19 cellular contexts compared by ENCODE assay signal in genomic region chr6:126027601-126028000, GRCh38. TPM values are rescaled to one million over a fixed set of nuclear protein-coding genes. Genes with fewer than 3 reads are reported as not detected.
A peak's percentile ranks its signal among the peaks of the same experiment; 100 is the strongest.
DNase-seq lines count a peak whose midpoint lies in the region; ATAC-seq, FAIRE-seq and TF ChIP-seq lines count a peak whose summit lies in the region.
"Had no signal": no experiment of that assay in that cellular context is flagged by ENCODE, and none has a peak within 500 bp of the region (broad histone marks: within the 10 kb centered on the region; RNA-seq: fewer than 3 reads in every experiment).

No MANE protein-coding gene starts in this region.

- peak overlapping the region; percentile 35 for H3K4me2 ChIP-seq in Karpas-422 (ENCODE audit: low read depth, low read length, poor library complexity, severe bottlenecking)
- H3K4me2 ChIP-seq: A549 had no signal

- TF ChIP-seq CTCF in upper lobe of left lung (IDR thresholded peaks at IDR 0.05): no peak
- TF ChIP-seq CTCF in GM13976 (IDR thresholded peaks at IDR 0.05; ENCODE audit: borderline replicate concordance, control extremely low read depth, extremely low read depth, insufficient read depth, missing control alignments): no peak
- no peak for TF ChIP-seq CTCF in WERI-Rb-1 (IDR thresholded peaks at IDR 0.05; ENCODE audit: low read depth, low read length)

- H3K9me3 ChIP-seq in Karpas-422 (ENCODE audit: low read length): no peaks in the 10 kb centered on the region
- H3K9me3 ChIP-seq in upper lobe of left lung: no peaks in the 10 kb centered on the region
- H3K9me3 ChIP-seq in WERI-Rb-1 (ENCODE audit: severe bottlenecking): no peaks in the 10 kb centered on the region
- H3K9me3 ChIP-seq: A549, SJCRH30 had no signal

- DNase-seq in Karpas-422 (no peak), iris pigment epithelial cell (ENCODE audit: low read depth) (peak; percentile 57), upper lobe of left lung (no peak), GM13976 (ENCODE audit: low spot score) (no peak), WERI-Rb-1 (no peak)
- DNase-seq: H9, NCI-H1417 treated with DMSO at 0.1 percent for 48 hours, NCI-H1930, NCI-H2171, NCI-H446 treated with DMSO at 0.1 percent for 48 hours, NCI-H748 treated with DMSO at 0.1 percent for 48 hours, OCI-M1, SJCRH30 had no signal

- H3K36me3 ChIP-seq in Karpas-422 (ENCODE audit: insufficient read depth, low read length): peaks cover 65% of the 10 kb centered on the region
- peaks cover 1 to 27% (median 10%) of the 10 kb centered on the region in 4 donors for H3K36me3 ChIP-seq in upper lobe of left lung
- H3K36me3 ChIP-seq in WERI-Rb-1: peaks cover 17% of the 10 kb centered on the region
- H3K36me3 ChIP-seq: SJCRH30 had no signal

- H2AFZ ChIP-seq in Karpas-422 (ENCODE audit: low read length): no peak overlapping the region

- no peak overlapping the region for H3K9ac ChIP-seq in Karpas-422 (ENCODE audit: low read length)

- no peak for TF ChIP-seq POLR2A in upper lobe of left lung (IDR thresholded peaks at IDR 0.05)

- no peak overlapping the region; the same call in 1 of the 2 replicates for H3K27ac ChIP-seq in Karpas-422 (ENCODE audit: low read length)
- H3K27ac ChIP-seq in upper lobe of left lung: no peak overlapping the region
- H3K27ac ChIP-seq in WERI-Rb-1: no peak overlapping the region
- H3K27ac ChIP-seq: A549, C4-2B, SJCRH30 had no signal

- FAIRE-seq in G401.6 (lab: Jason Lieb, UNC): peak; percentile 27
- peak; percentile 41 for FAIRE-seq in colon (lab: Jason Lieb, UNC)
- FAIRE-seq: A549, HTR-8/SVneo had no signal

- no peak overlapping the region for H3K4me3 ChIP-seq in Karpas-422 (ENCODE audit: low read length)
- no peak overlapping the region for H3K4me3 ChIP-seq in upper lobe of left lung
- H3K4me3 ChIP-seq in WERI-Rb-1 (ENCODE audit: low read depth, low read length): no peak overlapping the region
- H3K4me3 ChIP-seq: A549, SJCRH30 had no signal

- in situ Hi-C loops in GM13976 (cut with MboI; ENCODE audit: low sequenced_read_pairs, unreplicated experiment): no loop called here

- TF ChIP-seq EP300 in upper lobe of left lung (IDR thresholded peaks at IDR 0.05): no peak

- H3K79me2 ChIP-seq in Karpas-422 (ENCODE audit: low read length): peaks cover 50% of the 10 kb centered on the region

- H3K27me3 ChIP-seq in Karpas-422 (ENCODE audit: low read length) (no peaks in the 10 kb centered on the region), upper lobe of left lung (no peaks in the 10 kb centered on the region), WERI-Rb-1 (ENCODE audit: insufficient read depth, low read depth, severe bottlenecking) (no peaks in the 10 kb centered on the region)
- H3K27me3 ChIP-seq: SJCRH30 had no signal

- no peaks in the 10 kb centered on the region for H3K9me2 ChIP-seq in Karpas-422 (replicated peaks; ENCODE audit: insufficient read depth, low read length)

- no peak for ATAC-seq in upper lobe of left lung (ENCODE audit: low FRiP score in 2 of 2)
- no peak for ATAC-seq in GM19035 (IDR thresholded peaks at IDR 0.05; ENCODE audit: unreplicated experiment)
- ATAC-seq: A549 had no signal

- peaks cover 15% of the 10 kb centered on the region for H3K4me1 ChIP-seq in Karpas-422 (ENCODE audit: low read length)
- H3K4me1 ChIP-seq in upper lobe of left lung: no peaks in the 10 kb centered on the region
- H3K4me1 ChIP-seq: SJCRH30 had no signal

- no peaks in the 10 kb centered on the region for H4K20me1 ChIP-seq in Karpas-422 (ENCODE audit: insufficient read depth, low read depth, low read length)

RNA-seq across cellular contexts. Expression of gene TRMT11, which starts 41.3 kb away (rescaled TPM):
- 70.6 and 140 TPM in 2 replicates for total RNA-seq in Karpas-422 (2014; rRNA removed; shearing (Covaris generic); ENCODE audit: low replicate concordance)
- 10 to 100 TPM; 13.8 to 66.0 (median 25.5) TPM for total RNA-seq in upper lobe of left lung
